Comparison of ENCODE assay signal across 13 cellular contexts in genomic region chr1:155092131-155092530, GRCh38. TPM values are rescaled to one million over a fixed set of nuclear protein-coding genes. Genes with fewer than 3 reads are reported as not detected.
"Had no signal": no experiment of that assay in that cellular context is flagged by ENCODE, and none has a peak within 500 bp of the region (broad histone marks: within the 10 kb centered on the region; RNA-seq: fewer than 3 reads in every experiment).

No MANE protein-coding gene starts in this region.

- H3K27me3 ChIP-seq: left lung, sigmoid colon, upper lobe of left lung had no signal

- H3K27me3 Mint-ChIP-seq: brain had no signal

- H3K4me3 ChIP-seq: left lung, sigmoid colon, smooth muscle cell, thoracic aorta, upper lobe of left lung had no signal

- H3K4me3 Mint-ChIP-seq: activated CD4-positive, alpha-beta T cell treated with anti-CD3 and anti-CD28 coated beads, Interleukin-2, amount 10 ng/mL, durations not matched to agents 7 days and 5 days; activated CD8-positive, alpha-beta T cell treated with anti-CD3 and anti-CD28 coated beads, Interleukin-2, amount 10 ng/mL, durations not matched to agents 7 days and 5 days; activated naive CD4-positive, alpha-beta T cell treated with anti-CD3 and anti-CD28 coated beads, Interleukin-2, amount 50 U/mL, for 24 hours; natural killer cell had no signal

- H3K36me3 Mint-ChIP-seq: activated naive CD4-positive, alpha-beta T cell treated with anti-CD3 and anti-CD28 coated beads, Interleukin-2, amount 50 U/mL, for 24 hours; natural killer cell had no signal

- H3K4me1 Mint-ChIP-seq: natural killer cell had no signal

- H3K9me3 ChIP-seq: left lung, sigmoid colon, thoracic aorta, upper lobe of left lung had no signal

- FAIRE-seq: TTC549 had no signal

- H3K27ac ChIP-seq: foreskin keratinocyte, left lung, sigmoid colon, thoracic aorta, upper lobe of left lung, WERI-Rb-1 had no signal

- H3K27ac Mint-ChIP-seq: activated CD4-positive, alpha-beta T cell treated with anti-CD3 and anti-CD28 coated beads, Interleukin-2, amount 10 ng/mL, durations not matched to agents 7 days and 5 days; activated CD8-positive, alpha-beta T cell treated with anti-CD3 and anti-CD28 coated beads, Interleukin-2, amount 10 ng/mL, durations not matched to agents 7 days and 5 days; activated naive CD4-positive, alpha-beta T cell treated with anti-CD3 and anti-CD28 coated beads, Interleukin-2, amount 50 U/mL, for 24 hours; natural killer cell had no signal

- DNase-seq: foreskin keratinocyte had no signal

- H3K4me1 ChIP-seq: foreskin keratinocyte had no signal

- H3K9me3 Mint-ChIP-seq: activated CD4-positive, alpha-beta T cell treated with anti-CD3 and anti-CD28 coated beads, Interleukin-2, amount 10 ng/mL, durations not matched to agents 7 days and 5 days; activated naive CD4-positive, alpha-beta T cell treated with anti-CD3 and anti-CD28 coated beads, Interleukin-2, amount 50 U/mL, for 24 hours; brain; natural killer cell had no signal

- H3K36me3 ChIP-seq: left lung, sigmoid colon, thoracic aorta, upper lobe of left lung, WERI-Rb-1 had no signal

RNA-seq across cellular contexts. Expression of gene EFNA1, which starts 35.5 kb away (rescaled TPM):
- total RNA-seq: activated CD8-positive, alpha-beta T cell treated with anti-CD3 and anti-CD28 coated beads, Interleukin-2, amount 10 ng/mL, durations not matched to agents 7 days and 5 days had no signal
